12 cellular contexts compared by ENCODE assay signal in the genomic region with DNA sequence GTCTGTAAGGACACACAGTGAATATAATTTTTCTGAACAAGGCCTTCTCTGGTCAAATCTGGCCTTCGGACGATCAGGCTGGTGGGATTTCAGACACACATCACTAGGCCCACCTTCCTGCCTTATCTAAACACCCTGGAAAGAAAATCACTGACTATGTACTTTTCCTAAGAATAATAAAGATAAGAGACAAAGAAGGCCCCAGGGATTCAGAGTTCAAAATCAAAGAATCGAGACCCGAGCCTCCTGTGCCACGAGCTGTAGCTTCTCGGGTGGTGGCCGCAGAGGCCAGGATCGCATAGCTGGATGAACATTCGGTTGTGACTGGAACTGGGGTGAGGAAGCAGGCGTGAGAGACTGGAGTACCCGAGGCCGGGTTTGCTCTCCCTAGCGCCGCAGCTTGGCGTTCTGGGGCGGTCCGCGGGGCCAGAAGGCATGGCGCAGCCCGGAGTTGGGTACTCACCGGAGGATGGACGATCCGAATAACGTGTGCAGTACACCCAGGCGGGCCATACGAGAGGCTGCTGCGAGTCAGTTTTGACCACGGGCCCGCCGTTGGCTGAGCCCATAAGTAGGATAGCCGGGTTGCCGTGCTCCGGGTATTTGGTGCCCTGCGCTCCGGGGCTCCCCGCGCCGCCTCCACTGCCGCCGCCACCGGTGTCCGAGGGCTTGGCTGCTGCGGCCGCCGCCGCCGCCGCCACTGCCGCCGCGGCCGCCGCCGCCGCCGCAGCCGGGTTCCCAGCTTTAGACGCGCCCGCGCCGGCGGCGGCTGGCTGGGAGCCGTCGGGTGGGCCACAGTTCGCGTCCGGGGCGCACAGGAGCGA. TPM values are rescaled to one million over a fixed set of nuclear protein-coding genes. Genes with fewer than 3 reads are reported as not detected.
A peak's percentile ranks its signal among the peaks of the same experiment; 100 is the strongest.
DNase-seq lines count a peak whose midpoint lies in the region; ATAC-seq, FAIRE-seq and TF ChIP-seq lines count a peak whose summit lies in the region.
"Had no signal": no experiment of that assay in that cellular context is flagged by ENCODE, and none has a peak within 500 bp of the region (broad histone marks: within the 10 kb centered on the region; RNA-seq: fewer than 3 reads in every experiment).

No MANE protein-coding gene starts in this region.

- no peak for DNase-seq in CD8-positive, alpha-beta T cell
- DNase-seq in H7 (peak; percentile 67), chondrocyte (ENCODE audit: low spot score) (no peak), osteocyte (ENCODE audit: extremely low spot score, unreplicated experiment) (peak; percentile 81), GDM1 (lab: John Stamatoyannopoulos, UW) (no peak), urothelium cell line (ENCODE audit: low spot score) (no peak)
- DNase-seq: stimulated activated CD4-positive, alpha-beta T cell treated with anti-CD3 and anti-CD28 coated beads, Interleukin-12 subunit alpha, Interleukin-12 subunit beta, amount 100 ng/mL, for 4 hours; upper lobe of right lung had no signal

- no peaks in the 10 kb centered on the region for H3K9me3 ChIP-seq in CD8-positive, alpha-beta T cell (ENCODE audit: low read length)
- H3K9me3 ChIP-seq: upper lobe of right lung had no signal

- no peak overlapping the region for H3K27ac Mint-ChIP-seq in CD8-positive, alpha-beta T cell
- no peak overlapping the region for H3K27ac Mint-ChIP-seq in chondrocyte (ENCODE audit: unreplicated experiment)
- H3K27ac Mint-ChIP-seq in osteocyte (ENCODE audit: unreplicated experiment) = no peak overlapping the region

- no peak overlapping the region for H3K27ac ChIP-seq in CD8-positive, alpha-beta T cell (ENCODE audit: low read depth, low read length)
- H3K27ac ChIP-seq: upper lobe of right lung, VCaP had no signal

- no peak overlapping the region for H3K4me3 ChIP-seq in CD8-positive, alpha-beta T cell (ENCODE audit: low read depth, low read length)
- H3K4me3 ChIP-seq in H7 (ENCODE audit: insufficient read depth, low read depth, low read length) = peak overlapping the region; percentile 19
- H3K4me3 ChIP-seq: upper lobe of right lung had no signal

- no peak for TF ChIP-seq CTCF in CD8-positive, alpha-beta T cell (IDR thresholded peaks at IDR 0.05)
- no peak for TF ChIP-seq CTCF in chondrocyte (IDR thresholded peaks at IDR 0.05)
- TF ChIP-seq CTCF in osteocyte (IDR thresholded peaks at IDR 0.05) = no peak

- intact Hi-C loops in CD8-positive, alpha-beta T cell (cut with DNase I, micrococcal nuclease) = no loop called here

- H3K9me3 Mint-ChIP-seq in CD8-positive, alpha-beta T cell = no peaks in the 10 kb centered on the region
- H3K9me3 Mint-ChIP-seq in chondrocyte (ENCODE audit: low read depth) = peaks cover under 1% of the 10 kb centered on the region
- H3K9me3 Mint-ChIP-seq in osteocyte (ENCODE audit: unreplicated experiment) = no peaks in the 10 kb centered on the region

- no peak for ATAC-seq in CD8-positive, alpha-beta T cell
- no peak for ATAC-seq in HG03378 (IDR thresholded peaks at IDR 0.05; ENCODE audit: unreplicated experiment)
- ATAC-seq: HCT116, upper lobe of right lung had no signal

- POLR2A ChIA-PET in CD8-positive, alpha-beta T cell (lab: Charles Lee) = no interaction called here

- CTCF ChIA-PET in CD8-positive, alpha-beta T cell (lab: Charles Lee) = interaction anchor here (1.4 to 1.8 kb wide), 2 partner anchors 8 to 10 kb away, joined by 3 to 12 read pairs; no protein-coding TSS in a partner anchor

- no peaks in the 10 kb centered on the region for H3K36me3 Mint-ChIP-seq in CD8-positive, alpha-beta T cell
- H3K36me3 Mint-ChIP-seq in chondrocyte (ENCODE audit: low read depth) (peaks cover 7% of the 10 kb centered on the region), osteocyte (ENCODE audit: unreplicated experiment) (no peaks in the 10 kb centered on the region)

- H3K36me3 ChIP-seq in CD8-positive, alpha-beta T cell (ENCODE audit: insufficient read depth, low read length) = no peaks in the 10 kb centered on the region
- H3K36me3 ChIP-seq in H7 (replicated peaks; ENCODE audit: control insufficient read depth, insufficient read depth, low read length) = no peaks in the 10 kb centered on the region
- H3K36me3 ChIP-seq: upper lobe of right lung had no signal

- H3K4me1 Mint-ChIP-seq in CD8-positive, alpha-beta T cell (ENCODE audit: low read depth) = peaks cover 30% of the 10 kb centered on the region
- H3K4me1 Mint-ChIP-seq in chondrocyte (ENCODE audit: low read depth) (peaks cover 23% of the 10 kb centered on the region), osteocyte (ENCODE audit: unreplicated experiment) (peaks cover 27% of the 10 kb centered on the region)

- peaks cover 67% of the 10 kb centered on the region for H3K27me3 Mint-ChIP-seq in CD8-positive, alpha-beta T cell (ENCODE audit: low read depth)
- H3K27me3 Mint-ChIP-seq in chondrocyte (ENCODE audit: low read depth) (peaks cover 79% of the 10 kb centered on the region), osteocyte (ENCODE audit: unreplicated experiment) (peaks cover 80% of the 10 kb centered on the region)

- peak overlapping the region; percentile 45 for H3K4me3 Mint-ChIP-seq in CD8-positive, alpha-beta T cell
- H3K4me3 Mint-ChIP-seq in chondrocyte (ENCODE audit: unreplicated experiment) (peak overlapping the region; percentile 33), osteocyte (ENCODE audit: unreplicated experiment) (peak overlapping the region; percentile 47)

- H3K27me3 ChIP-seq in CD8-positive, alpha-beta T cell (ENCODE audit: insufficient read depth, low read length) = peaks cover 67% of the 10 kb centered on the region
- peaks cover 97% of the 10 kb centered on the region for H3K27me3 ChIP-seq in H7 (ENCODE audit: control insufficient read depth, insufficient read depth, low read length)

- H3K4me1 ChIP-seq in CD8-positive, alpha-beta T cell (ENCODE audit: insufficient read depth, low read length) = peaks cover 33% of the 10 kb centered on the region

- FAIRE-seq in urothelium cell line (lab: Jason Lieb, UNC) = no peak

RNA-seq across cellular contexts. Expression of a gene that starts 1.4 kb away (rescaled TPM):
- total RNA-seq in CD8-positive, alpha-beta T cell = not detected
- total RNA-seq in H7 (2014; rRNA removed; shearing (Covaris generic)) = not detected in 2 replicates
- not detected in 3 replicates for total RNA-seq in chondrocyte
- not detected in 2 replicates for total RNA-seq in osteocyte
- total RNA-seq: kidney epithelial cell, upper lobe of right lung had no signal

Comparison
In these comparisons a context has a peak if more than half of its experiments do, and no peak if none do; other contexts are left out.
1. DNase-seq: peak in H7 (single experiment) and osteocyte (single experiment); none in CD8-positive, alpha-beta T cell (0 of 7), chondrocyte (single experiment), GDM1 (single experiment) and urothelium cell line (single experiment).
2. Peak in every context shown above with its lines, with median percentiles within 50 percentile points of each other: H3K4me3 Mint-ChIP-seq.